In the genomic region with DNA sequence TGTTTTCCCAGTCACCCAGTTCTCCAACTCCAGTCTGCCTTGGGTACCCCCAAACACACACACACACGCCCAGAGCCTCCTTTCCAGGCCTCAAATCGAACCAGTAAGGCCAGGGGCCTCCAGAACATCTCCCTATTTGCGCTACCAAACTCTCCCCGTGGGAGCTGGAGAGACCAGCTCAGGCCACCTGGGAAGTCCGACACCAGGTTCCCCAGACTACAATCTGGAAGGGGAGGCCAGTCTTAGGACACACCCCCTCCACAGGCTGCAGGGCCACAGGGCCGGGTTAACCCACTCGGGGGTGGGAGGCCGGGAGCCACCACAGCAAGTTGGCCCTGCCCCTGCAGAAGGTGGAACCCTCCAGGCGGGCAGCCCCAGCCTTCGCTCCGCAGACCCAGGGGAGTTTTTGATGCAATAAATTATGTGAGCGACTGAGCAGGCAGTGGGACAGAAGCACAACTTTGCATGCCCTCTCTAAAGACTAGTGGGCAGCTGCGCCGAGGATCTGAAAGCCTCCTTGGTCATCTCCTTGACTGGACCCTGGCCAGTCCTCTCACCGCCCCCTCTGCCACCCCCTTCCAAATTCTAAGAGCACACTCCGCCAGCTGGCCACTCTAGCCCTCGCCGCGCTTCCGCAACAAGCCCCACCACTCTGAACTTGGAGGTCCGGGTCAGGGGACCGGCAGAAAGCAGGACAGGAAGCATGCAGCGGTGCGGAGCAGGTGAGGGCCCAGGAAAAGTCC, we compare ENCODE assay signal across 1 cellular context.
TF ChIP-seq lines count a peak whose summit lies in the region.

No MANE protein-coding gene starts in this region.

TF ChIP-seq in SK-N-SH, 30 proteins besides CTCF, POLR2A, EP300 and RAD21:
- TF ChIP-seq ELF1 (IDR thresholded peaks at IDR 0.05): no peak
- TF ChIP-seq MAX (IDR thresholded peaks at IDR 0.05; ENCODE audit: low read depth): no peak
- TF ChIP-seq TEAD4 (IDR thresholded peaks at IDR 0.05; ENCODE audit: borderline replicate concordance, insufficient read depth): no peak
- no peak for TF ChIP-seq RXRA (IDR thresholded peaks at IDR 0.05; ENCODE audit: borderline replicate concordance, low read depth)
- TF ChIP-seq RFX5 (IDR thresholded peaks at IDR 0.05; ENCODE audit: low read length): no peak
- TF ChIP-seq TCF12 (IDR thresholded peaks at IDR 0.05): no peak
- TF ChIP-seq GATA2 (CRISPR knock-in tag; IDR thresholded peaks at IDR 0.05): no peak
- TF ChIP-seq, protein P1, sequence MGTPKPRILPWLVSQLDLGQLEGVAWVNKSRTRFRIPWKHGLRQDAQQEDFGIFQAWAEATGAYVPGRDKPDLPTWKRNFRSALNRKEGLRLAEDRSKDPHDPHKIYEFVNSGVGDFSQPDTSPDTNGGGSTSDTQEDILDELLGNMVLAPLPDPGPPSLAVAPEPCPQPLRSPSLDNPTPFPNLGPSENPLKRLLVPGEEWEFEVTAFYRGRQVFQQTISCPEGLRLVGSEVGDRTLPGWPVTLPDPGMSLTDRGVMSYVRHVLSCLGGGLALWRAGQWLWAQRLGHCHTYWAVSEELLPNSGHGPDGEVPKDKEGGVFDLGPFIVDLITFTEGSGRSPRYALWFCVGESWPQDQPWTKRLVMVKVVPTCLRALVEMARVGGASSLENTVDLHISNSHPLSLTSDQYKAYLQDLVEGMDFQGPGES (IDR thresholded peaks at IDR 0.05; ENCODE audit: low read depth, low read length): no peak
- TF ChIP-seq RCOR1 (IDR thresholded peaks at IDR 0.05; ENCODE audit: low read length): no peak
- TF ChIP-seq SMC3 (IDR thresholded peaks at IDR 0.05; ENCODE audit: low read depth, low read length): no peak
- no peak for TF ChIP-seq POLR2AphosphoS5 (IDR thresholded peaks at IDR 0.05; ENCODE audit: low read depth, low read length)
- TF ChIP-seq REST (IDR thresholded peaks at IDR 0.05; ENCODE audit: low read depth, low read length): no peak
- TF ChIP-seq MXI1 (IDR thresholded peaks at IDR 0.05; ENCODE audit: low read depth, low read length): no peak
- no peak for TF ChIP-seq GABPA (IDR thresholded peaks at IDR 0.05; ENCODE audit: low read depth)
- no peak for TF ChIP-seq NFIC (IDR thresholded peaks at IDR 0.05; ENCODE audit: borderline replicate concordance)
- TF ChIP-seq EZH2phosphoT487 (IDR thresholded peaks at IDR 0.05; ENCODE audit: borderline replicate concordance, low read depth): no peak
- no peak for TF ChIP-seq FOXM1 (IDR thresholded peaks at IDR 0.05; ENCODE audit: low read depth)
- TF ChIP-seq FOSL2 (IDR thresholded peaks at IDR 0.05; ENCODE audit: borderline replicate concordance, low read depth): no peak
- TF ChIP-seq MEF2A (IDR thresholded peaks at IDR 0.05; ENCODE audit: borderline replicate concordance, low read depth): no peak
- no peak for TF ChIP-seq FOXJ3 (CRISPR knock-in tag; IDR thresholded peaks at IDR 0.05)
